Comparison of ENCODE assay signal across 15 cellular contexts in the genomic region with DNA sequence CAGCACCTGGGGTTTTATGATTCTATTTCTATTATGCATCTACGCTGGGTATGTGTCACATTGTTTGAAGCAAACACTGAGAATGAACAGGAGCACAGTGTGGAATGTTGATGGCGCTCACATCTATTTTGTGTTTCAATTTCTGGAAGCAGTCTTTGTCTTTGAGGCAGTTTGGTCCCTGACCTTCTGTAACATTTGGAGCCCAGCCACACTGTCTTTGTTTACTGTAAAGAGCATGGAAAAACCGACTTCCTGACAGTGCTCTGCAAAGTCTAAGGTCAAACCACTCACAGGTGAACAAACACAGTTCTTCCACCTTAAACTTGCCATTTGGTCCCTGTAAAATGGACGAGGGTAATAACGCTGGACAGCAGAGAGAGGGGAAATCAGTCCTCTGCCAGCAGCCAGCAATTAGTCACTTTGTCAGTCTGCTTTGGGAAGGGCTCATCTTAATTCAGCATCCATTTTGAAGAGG.
DNase-seq lines count a peak whose midpoint lies in the region; ATAC-seq and TF ChIP-seq lines count a peak whose summit lies in the region.
"Had no signal": no experiment of that assay in that cellular context is flagged by ENCODE, and none has a peak within 500 bp of the region (broad histone marks: within the 10 kb centered on the region; RNA-seq: fewer than 3 reads in every experiment).

No MANE protein-coding gene starts in this region.

- DNase-seq in NCI-H2107 treated with DMSO at 0.1 percent for 48 hours (lab: John Stamatoyannopoulos, UW; ENCODE audit: unreplicated experiment) (peak; percentile 19), NCI-H2107 (lab: John Stamatoyannopoulos, UW) (no peak), Panc1 (ENCODE audit: low read depth, low spot score) (peak; percentile 67), left ventricle myocardium inferior (no peak), T-helper 1 cell (no peak)
- DNase-seq in stimulated activated naive B cell treated with anti-CD40 and anti-IgM and Interleukin-4, amounts not matched to agents 10 μg/mL and 1 μg/mL and 100 μg/mL, for 72 hours: no peak
- DNase-seq: activated CD4-positive, alpha-beta T cell treated with anti-CD3 and anti-CD28 coated beads for 1 hour; activated effector memory CD4-positive, alpha-beta T cell treated with anti-CD3 and anti-CD28 coated beads, Interleukin-2, amount 50 U/mL, for 16 hours; cortex of kidney; naive B cell; Peyer's patch; stomach had no signal

- BruUV-seq in Panc1 (replicated peaks; lab: Mats Ljungman, UMichigan): no TSS peak

- H3K4me1 ChIP-seq in Panc1 (ENCODE audit: control insufficient read depth, insufficient read depth, low read length) (peaks cover 22% of the 10 kb centered on the region), left ventricle myocardium inferior (peaks cover 44% of the 10 kb centered on the region)

- H3K4me3 ChIP-seq in Panc1 (ENCODE audit: low read depth in 2 of 2, low read length in 2 of 2): no peak overlapping the region
- H3K4me3 ChIP-seq in left ventricle myocardium inferior: no peak overlapping the region
- H3K4me3 ChIP-seq: Peyer's patch, stomach had no signal

- H3K36me3 ChIP-seq in Panc1 (ENCODE audit: control insufficient read depth, insufficient read depth, low read length) (no peaks in the 10 kb centered on the region), left ventricle myocardium inferior (no peaks in the 10 kb centered on the region)
- H3K36me3 ChIP-seq: Peyer's patch, stomach had no signal

- H3K4me3 Mint-ChIP-seq in stimulated activated naive B cell treated with anti-CD40 and anti-IgM and Interleukin-4, amounts not matched to agents 10 μg/mL and 1 μg/mL and 100 μg/mL, for 72 hours: no peak overlapping the region
- H3K4me3 Mint-ChIP-seq: naive B cell had no signal

- in situ Hi-C loops in Panc1 (cut with HindIII; ENCODE audit: low pct_unique_long_range_greater_than_20kb, low sequenced_read_pairs): no loop called here

- intact Hi-C loops in Panc1 (cut with micrococcal nuclease; ENCODE audit: unreplicated experiment) (loop anchor here (5.0 to 10.0 kb wide), 3 partner anchors 397 to 683 kb away; no protein-coding TSS in a partner anchor), left ventricle myocardium inferior (cut with micrococcal nuclease) (loop anchor here (10.0 kb wide), 1 partner anchor 547 kb away; a partner anchor contains a TSS)

- POLR2A ChIA-PET in Panc1 (lab: Charles Lee): interaction anchor here (0.7 kb wide), 1 partner anchor 72 kb away, joined by 5 read pairs; no protein-coding TSS in a partner anchor

- no peaks in the 10 kb centered on the region for H3K9me3 ChIP-seq in Panc1 (ENCODE audit: control insufficient read depth, insufficient read depth, low read depth, low read length)
- no peaks in the 10 kb centered on the region for H3K9me3 ChIP-seq in left ventricle myocardium inferior (replicated peaks)
- H3K9me3 ChIP-seq: Peyer's patch, stomach had no signal

- no peak overlapping the region for H3K27ac Mint-ChIP-seq in stimulated activated naive B cell treated with anti-CD40 and anti-IgM and Interleukin-4, amounts not matched to agents 10 μg/mL and 1 μg/mL and 100 μg/mL, for 72 hours
- H3K27ac Mint-ChIP-seq: naive B cell had no signal

- peak overlapping the region; percentile 86 for H3K27ac ChIP-seq in Panc1 (ENCODE audit: low read length)
- peak overlapping the region; percentile 67 for H3K27ac ChIP-seq in left ventricle myocardium inferior (replicated peaks)
- H3K27ac ChIP-seq: 22Rv1, Peyer's patch, stomach had no signal

- TF ChIP-seq CTCF in Panc1 (IDR thresholded peaks at IDR 0.05): no peak
- TF ChIP-seq CTCF in left ventricle myocardium inferior (IDR thresholded peaks at IDR 0.05; ENCODE audit: borderline replicate concordance): no peak

- no peaks in the 10 kb centered on the region for H3K36me3 Mint-ChIP-seq in stimulated activated naive B cell treated with anti-CD40 and anti-IgM and Interleukin-4, amounts not matched to agents 10 μg/mL and 1 μg/mL and 100 μg/mL, for 72 hours
- H3K36me3 Mint-ChIP-seq: naive B cell had no signal

- no peaks in the 10 kb centered on the region for H3K27me3 ChIP-seq in Panc1 (ENCODE audit: control insufficient read depth, insufficient read depth, low read length)
- no peaks in the 10 kb centered on the region for H3K27me3 ChIP-seq in left ventricle myocardium inferior (ENCODE audit: low read depth)
- H3K27me3 ChIP-seq: Peyer's patch, stomach had no signal

- no peaks in the 10 kb centered on the region for H3K9me3 Mint-ChIP-seq in stimulated activated naive B cell treated with anti-CD40 and anti-IgM and Interleukin-4, amounts not matched to agents 10 μg/mL and 1 μg/mL and 100 μg/mL, for 72 hours
- H3K9me3 Mint-ChIP-seq: naive B cell had no signal

- ATAC-seq in Panc1 (peak; percentile 90), HG02884 (IDR thresholded peaks at IDR 0.05; ENCODE audit: unreplicated experiment) (no peak), GM18502 (IDR thresholded peaks at IDR 0.05; ENCODE audit: poor library complexity, unreplicated experiment) (no peak)
- ATAC-seq in stimulated activated naive B cell treated with anti-CD40 and anti-IgM and Interleukin-4, amounts not matched to agents 10 μg/mL and 1 μg/mL and 100 μg/mL, for 72 hours (replicated peaks): peak; percentile 20 to 50

- CTCF ChIA-PET in Panc1 (lab: Charles Lee): no interaction called here

- H3K4me1 Mint-ChIP-seq in stimulated activated naive B cell treated with anti-CD40 and anti-IgM and Interleukin-4, amounts not matched to agents 10 μg/mL and 1 μg/mL and 100 μg/mL, for 72 hours: peaks cover 6 to 10% of the 10 kb centered on the region in 2 donors

- H3K27me3 Mint-ChIP-seq in stimulated activated naive B cell treated with anti-CD40 and anti-IgM and Interleukin-4, amounts not matched to agents 10 μg/mL and 1 μg/mL and 100 μg/mL, for 72 hours: peaks cover 0 to 8% of the 10 kb centered on the region in 2 donors
- H3K27me3 Mint-ChIP-seq: naive B cell had no signal

Comparison
In these comparisons a context has a peak if more than half of its experiments do, and no peak if none do; other contexts are left out.
1. DNase-seq: peak in NCI-H2107 treated with DMSO at 0.1 percent for 48 hours (single experiment) and Panc1 (single experiment); none in NCI-H2107 (single experiment), left ventricle myocardium inferior (single experiment), stimulated activated naive B cell treated with anti-CD40 and anti-IgM and Interleukin-4, amounts not matched to agents 10 μg/mL and 1 μg/mL and 100 μg/mL, for 72 hours (single experiment) and T-helper 1 cell (0 of 5).
2. ATAC-seq: peak in Panc1 (single experiment) and stimulated activated naive B cell treated with anti-CD40 and anti-IgM and Interleukin-4, amounts not matched to agents 10 μg/mL and 1 μg/mL and 100 μg/mL, for 72 hours (2 of 2); none in HG02884 (single experiment) and GM18502 (single experiment).